1 cellular context compared by ENCODE assay signal in the genomic region with DNA sequence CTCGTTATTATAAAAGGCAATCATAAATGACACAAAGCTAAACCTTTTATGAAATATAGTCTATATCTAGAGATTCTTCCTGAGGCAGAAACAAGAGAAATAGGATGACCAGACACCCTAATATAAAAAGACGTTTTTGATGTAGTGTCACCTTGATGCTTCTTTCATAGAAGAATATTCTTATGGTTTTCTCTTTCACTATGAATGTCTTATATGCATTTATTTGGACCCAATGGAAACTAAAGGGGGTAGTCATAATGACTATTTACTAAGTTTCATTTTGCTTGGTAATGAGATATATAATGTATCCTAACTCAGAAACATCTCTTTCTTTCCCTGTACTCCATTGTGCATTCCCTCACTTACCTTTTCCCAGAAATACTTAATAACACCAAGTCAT.
TF ChIP-seq lines count a peak whose summit lies in the region.

No MANE protein-coding gene starts in this region.

TF ChIP-seq in HCT116, 20 proteins besides CTCF, POLR2A, EP300 and RAD21 (continued from another document):
- TF ChIP-seq, protein P1, sequence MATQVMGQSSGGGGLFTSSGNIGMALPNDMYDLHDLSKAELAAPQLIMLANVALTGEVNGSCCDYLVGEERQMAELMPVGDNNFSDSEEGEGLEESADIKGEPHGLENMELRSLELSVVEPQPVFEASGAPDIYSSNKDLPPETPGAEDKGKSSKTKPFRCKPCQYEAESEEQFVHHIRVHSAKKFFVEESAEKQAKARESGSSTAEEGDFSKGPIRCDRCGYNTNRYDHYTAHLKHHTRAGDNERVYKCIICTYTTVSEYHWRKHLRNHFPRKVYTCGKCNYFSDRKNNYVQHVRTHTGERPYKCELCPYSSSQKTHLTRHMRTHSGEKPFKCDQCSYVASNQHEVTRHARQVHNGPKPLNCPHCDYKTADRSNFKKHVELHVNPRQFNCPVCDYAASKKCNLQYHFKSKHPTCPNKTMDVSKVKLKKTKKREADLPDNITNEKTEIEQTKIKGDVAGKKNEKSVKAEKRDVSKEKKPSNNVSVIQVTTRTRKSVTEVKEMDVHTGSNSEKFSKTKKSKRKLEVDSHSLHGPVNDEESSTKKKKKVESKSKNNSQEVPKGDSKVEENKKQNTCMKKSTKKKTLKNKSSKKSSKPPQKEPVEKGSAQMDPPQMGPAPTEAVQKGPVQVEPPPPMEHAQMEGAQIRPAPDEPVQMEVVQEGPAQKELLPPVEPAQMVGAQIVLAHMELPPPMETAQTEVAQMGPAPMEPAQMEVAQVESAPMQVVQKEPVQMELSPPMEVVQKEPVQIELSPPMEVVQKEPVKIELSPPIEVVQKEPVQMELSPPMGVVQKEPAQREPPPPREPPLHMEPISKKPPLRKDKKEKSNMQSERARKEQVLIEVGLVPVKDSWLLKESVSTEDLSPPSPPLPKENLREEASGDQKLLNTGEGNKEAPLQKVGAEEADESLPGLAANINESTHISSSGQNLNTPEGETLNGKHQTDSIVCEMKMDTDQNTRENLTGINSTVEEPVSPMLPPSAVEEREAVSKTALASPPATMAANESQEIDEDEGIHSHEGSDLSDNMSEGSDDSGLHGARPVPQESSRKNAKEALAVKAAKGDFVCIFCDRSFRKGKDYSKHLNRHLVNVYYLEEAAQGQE (IDR thresholded peaks at IDR 0.05; ENCODE audit: low read depth): no peak
- TF ChIP-seq SP1 (IDR thresholded peaks at IDR 0.05; ENCODE audit: low read depth) (no peak), TCF7L2 (IDR thresholded peaks at IDR 0.05; ENCODE audit: borderline replicate concordance, extremely low read depth, insufficient read depth, insufficient read length) (no peak), EGR1 (IDR thresholded peaks at IDR 0.05; ENCODE audit: low read depth) (no peak), POLR2AphosphoS5 (IDR thresholded peaks at IDR 0.05; ENCODE audit: low read depth, low read length) (no peak), SIN3A (IDR thresholded peaks at IDR 0.05; ENCODE audit: low read depth) (no peak)
- TF ChIP-seq, protein P2, sequence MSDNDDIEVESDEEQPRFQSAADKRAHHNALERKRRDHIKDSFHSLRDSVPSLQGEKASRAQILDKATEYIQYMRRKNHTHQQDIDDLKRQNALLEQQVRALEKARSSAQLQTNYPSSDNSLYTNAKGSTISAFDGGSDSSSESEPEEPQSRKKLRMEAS (IDR thresholded peaks at IDR 0.05): no peak
